Comparison of ENCODE assay signal across 13 cellular contexts in the genomic region with DNA sequence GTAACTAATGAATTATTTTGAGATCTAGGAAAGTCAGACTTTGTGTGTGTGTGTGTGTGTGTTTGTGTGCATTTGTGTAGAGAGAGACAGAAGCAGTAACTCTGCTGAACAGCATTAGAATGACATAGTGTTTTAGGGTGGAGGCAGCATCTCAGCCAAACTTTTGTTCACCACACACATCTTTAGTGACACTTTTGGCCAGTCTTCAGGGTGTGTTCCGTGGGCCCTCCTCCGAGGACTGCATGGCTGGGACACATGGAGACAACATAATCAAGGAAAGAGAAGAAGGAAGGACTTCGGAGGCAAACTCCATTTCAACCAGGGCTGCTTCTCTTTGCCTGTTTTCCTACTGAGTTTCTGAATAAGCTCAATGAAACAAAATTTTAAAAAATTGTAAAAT.
"Had no signal": no experiment of that assay in that cellular context is flagged by ENCODE, and none has a peak within 500 bp of the region (broad histone marks: within the 10 kb centered on the region; RNA-seq: fewer than 3 reads in every experiment).

No MANE protein-coding gene starts in this region.

- H3K27ac Mint-ChIP-seq: activated CD4-positive, alpha-beta memory T cell treated with anti-CD3 and anti-CD28 coated beads, Interleukin-2, amount 10 ng/mL, durations not matched to agents 7 days and 5 days; activated naive CD8-positive, alpha-beta T cell treated with anti-CD3 and anti-CD28 coated beads for 36 hours; stimulated activated naive B cell treated with anti-CD40 and anti-IgM and Interleukin-4, amounts not matched to agents 10 μg/mL and 1 μg/mL and 100 μg/mL, for 72 hours had no signal

- ATAC-seq: left lobe of liver; stimulated activated naive B cell treated with anti-CD40 and anti-IgM and Interleukin-4, amounts not matched to agents 10 μg/mL and 1 μg/mL and 100 μg/mL, for 72 hours had no signal

- H3K4me1 ChIP-seq: suprapubic skin had no signal

- H3K27me3 ChIP-seq: neutrophil, suprapubic skin had no signal

- FAIRE-seq: colon had no signal

- H3K4me1 Mint-ChIP-seq: activated CD4-positive, alpha-beta memory T cell treated with anti-CD3 and anti-CD28 coated beads, Interleukin-2, amount 10 ng/mL, durations not matched to agents 7 days and 5 days; activated naive CD8-positive, alpha-beta T cell treated with anti-CD3 and anti-CD28 coated beads for 36 hours; stimulated activated naive B cell treated with anti-CD40 and anti-IgM and Interleukin-4, amounts not matched to agents 10 μg/mL and 1 μg/mL and 100 μg/mL, for 72 hours had no signal

- DNase-seq: activated CD4-positive, alpha-beta memory T cell treated with anti-CD3 and anti-CD28 coated beads, Interleukin-2, amount 10 ng/mL, durations not matched to agents 7 days and 5 days; activated gamma-delta T cell; activated naive CD8-positive, alpha-beta T cell treated with anti-CD3 and anti-CD28 coated beads for 36 hours; activated T-cell treated with anti-CD3 and anti-CD28 coated beads, Interleukin-2, amount 50 U/mL, for 48 hours; anterior cingulate cortex; retina; stimulated activated naive B cell treated with anti-CD40 and anti-IgM and Interleukin-4, amounts not matched to agents 10 μg/mL and 1 μg/mL and 100 μg/mL, for 72 hours; T-helper 1 cell had no signal

- H3K9me3 ChIP-seq: neutrophil, suprapubic skin had no signal

- H3K27me3 Mint-ChIP-seq: activated CD4-positive, alpha-beta memory T cell treated with anti-CD3 and anti-CD28 coated beads, Interleukin-2, amount 10 ng/mL, durations not matched to agents 7 days and 5 days; stimulated activated naive B cell treated with anti-CD40 and anti-IgM and Interleukin-4, amounts not matched to agents 10 μg/mL and 1 μg/mL and 100 μg/mL, for 72 hours had no signal

- H3K4me3 Mint-ChIP-seq: activated CD4-positive, alpha-beta memory T cell treated with anti-CD3 and anti-CD28 coated beads, Interleukin-2, amount 10 ng/mL, durations not matched to agents 7 days and 5 days; activated naive CD8-positive, alpha-beta T cell treated with anti-CD3 and anti-CD28 coated beads for 36 hours; stimulated activated naive B cell treated with anti-CD40 and anti-IgM and Interleukin-4, amounts not matched to agents 10 μg/mL and 1 μg/mL and 100 μg/mL, for 72 hours had no signal

- H3K36me3 ChIP-seq: neutrophil, suprapubic skin had no signal

- H3K27ac ChIP-seq: neutrophil, suprapubic skin, VCaP had no signal

- H3K36me3 Mint-ChIP-seq: activated naive CD8-positive, alpha-beta T cell treated with anti-CD3 and anti-CD28 coated beads for 36 hours; stimulated activated naive B cell treated with anti-CD40 and anti-IgM and Interleukin-4, amounts not matched to agents 10 μg/mL and 1 μg/mL and 100 μg/mL, for 72 hours had no signal

- H3K9me3 Mint-ChIP-seq: activated CD4-positive, alpha-beta memory T cell treated with anti-CD3 and anti-CD28 coated beads, Interleukin-2, amount 10 ng/mL, durations not matched to agents 7 days and 5 days; activated naive CD8-positive, alpha-beta T cell treated with anti-CD3 and anti-CD28 coated beads for 36 hours; stimulated activated naive B cell treated with anti-CD40 and anti-IgM and Interleukin-4, amounts not matched to agents 10 μg/mL and 1 μg/mL and 100 μg/mL, for 72 hours had no signal

- H3K4me3 ChIP-seq: suprapubic skin had no signal
